In genomic region chr3:185631508-185632206, GRCh38 we compare ENCODE assay signal across 21 cellular contexts. TPM values are rescaled to one million over a fixed set of nuclear protein-coding genes. Genes with fewer than 3 reads are reported as not detected.
DNase-seq lines count a peak whose midpoint lies in the region; ATAC-seq and TF ChIP-seq lines count a peak whose summit lies in the region.
"Had no signal": no experiment of that assay in that cellular context is flagged by ENCODE, and none has a peak within 500 bp of the region (broad histone marks: within the 10 kb centered on the region; RNA-seq: fewer than 3 reads in every experiment).

No MANE protein-coding gene starts in this region.

- TF ChIP-seq RAD21 in Ishikawa (IDR thresholded peaks at IDR 0.05; ENCODE audit: low read depth), result no peak

- no peak for TF ChIP-seq CTCF in osteocyte (IDR thresholded peaks at IDR 0.05)

- no peak overlapping the region for H3K4me3 Mint-ChIP-seq in activated naive CD4-positive, alpha-beta T cell treated with anti-CD3 and anti-CD28 coated beads, Interleukin-2, amount 10 ng/mL, durations not matched to agents 7 days and 5 days
- H3K4me3 Mint-ChIP-seq in activated naive CD4-positive, alpha-beta T cell treated with anti-CD3 and anti-CD28 coated beads for 36 hours, result no peak overlapping the region
- H3K4me3 Mint-ChIP-seq in osteocyte (ENCODE audit: unreplicated experiment), result no peak overlapping the region
- H3K4me3 Mint-ChIP-seq: activated B cell treated with CpG ODN at 0.5 μM for 24 hours; activated CD4-positive, alpha-beta memory T cell treated with anti-CD3 and anti-CD28 coated beads, Interleukin-2, amount 10 ng/mL, durations not matched to agents 7 days and 5 days; H9; natural killer cell; T-helper 2 cell treated with Interferon-gamma antibody and Interleukin-4, amounts not matched to agents 5 μg/mL and 100 μg/mL, for 36 hours had no signal

- H3K27me3 Mint-ChIP-seq in activated naive CD4-positive, alpha-beta T cell treated with anti-CD3 and anti-CD28 coated beads, Interleukin-2, amount 10 ng/mL, durations not matched to agents 7 days and 5 days, result no peaks in the 10 kb centered on the region
- no peaks in the 10 kb centered on the region for H3K27me3 Mint-ChIP-seq in activated naive CD4-positive, alpha-beta T cell treated with anti-CD3 and anti-CD28 coated beads for 36 hours (ENCODE audit: low read depth)
- no peaks in the 10 kb centered on the region for H3K27me3 Mint-ChIP-seq in osteocyte (ENCODE audit: unreplicated experiment)
- H3K27me3 Mint-ChIP-seq: activated B cell treated with CpG ODN at 0.5 μM for 24 hours; activated CD4-positive, alpha-beta memory T cell treated with anti-CD3 and anti-CD28 coated beads, Interleukin-2, amount 10 ng/mL, durations not matched to agents 7 days and 5 days had no signal

- CTCF ChIA-PET in activated naive CD4-positive, alpha-beta T cell treated with anti-CD3 and anti-CD28 coated beads, Interleukin-2, amount 10 ng/mL, durations not matched to agents 7 days and 5 days (lab: Charles Lee), result no interaction called here
- CTCF ChIA-PET in activated naive CD4-positive, alpha-beta T cell treated with anti-CD3 and anti-CD28 coated beads for 36 hours (lab: Charles Lee), result interaction anchor here (0.9 to 2.1 kb wide), 2 partner anchors 29 to 936 kb away, joined by 4 read pairs; no protein-coding TSS in a partner anchor

- H3K36me3 Mint-ChIP-seq in activated naive CD4-positive, alpha-beta T cell treated with anti-CD3 and anti-CD28 coated beads, Interleukin-2, amount 10 ng/mL, durations not matched to agents 7 days and 5 days, result peaks cover 25% of the 10 kb centered on the region
- peaks cover 7% of the 10 kb centered on the region for H3K36me3 Mint-ChIP-seq in activated naive CD4-positive, alpha-beta T cell treated with anti-CD3 and anti-CD28 coated beads for 36 hours (ENCODE audit: low read depth)
- peaks cover 8% of the 10 kb centered on the region for H3K36me3 Mint-ChIP-seq in osteocyte (ENCODE audit: unreplicated experiment)
- H3K36me3 Mint-ChIP-seq: natural killer cell had no signal

- intact Hi-C loops in activated naive CD4-positive, alpha-beta T cell treated with anti-CD3 and anti-CD28 coated beads for 36 hours (cut with micrococcal nuclease), result no loop called here

- peak overlapping the region; percentile 46 for H3K27ac Mint-ChIP-seq in activated naive CD4-positive, alpha-beta T cell treated with anti-CD3 and anti-CD28 coated beads, Interleukin-2, amount 10 ng/mL, durations not matched to agents 7 days and 5 days
- H3K27ac Mint-ChIP-seq in activated naive CD4-positive, alpha-beta T cell treated with anti-CD3 and anti-CD28 coated beads for 36 hours, result no peak overlapping the region
- peak overlapping the region; percentile 10 for H3K27ac Mint-ChIP-seq in osteocyte (ENCODE audit: unreplicated experiment)
- H3K27ac Mint-ChIP-seq: activated B cell treated with CpG ODN at 0.5 μM for 24 hours; activated CD4-positive, alpha-beta memory T cell treated with anti-CD3 and anti-CD28 coated beads, Interleukin-2, amount 10 ng/mL, durations not matched to agents 7 days and 5 days; T-helper 2 cell treated with Interferon-gamma antibody and Interleukin-4, amounts not matched to agents 5 μg/mL and 100 μg/mL, for 36 hours had no signal

- no peak for ATAC-seq in HG02840 (IDR thresholded peaks at IDR 0.05; ENCODE audit: low FRiP score, unreplicated experiment)
- ATAC-seq in HG03571 (IDR thresholded peaks at IDR 0.05; ENCODE audit: unreplicated experiment), result no peak
- ATAC-seq: esophagus mucosa, natural killer cell had no signal

- H3K9me3 Mint-ChIP-seq in activated naive CD4-positive, alpha-beta T cell treated with anti-CD3 and anti-CD28 coated beads, Interleukin-2, amount 10 ng/mL, durations not matched to agents 7 days and 5 days, result no peaks in the 10 kb centered on the region
- no peaks in the 10 kb centered on the region for H3K9me3 Mint-ChIP-seq in activated naive CD4-positive, alpha-beta T cell treated with anti-CD3 and anti-CD28 coated beads for 36 hours
- H3K9me3 Mint-ChIP-seq in osteocyte (ENCODE audit: unreplicated experiment), result no peaks in the 10 kb centered on the region
- H3K9me3 Mint-ChIP-seq: activated B cell treated with CpG ODN at 0.5 μM for 24 hours; activated CD4-positive, alpha-beta memory T cell treated with anti-CD3 and anti-CD28 coated beads, Interleukin-2, amount 10 ng/mL, durations not matched to agents 7 days and 5 days; H9; natural killer cell; T-helper 2 cell treated with Interferon-gamma antibody and Interleukin-4, amounts not matched to agents 5 μg/mL and 100 μg/mL, for 36 hours had no signal

- DNase-seq in activated naive CD4-positive, alpha-beta T cell treated with anti-CD3 and anti-CD28 coated beads, Interleukin-2, amount 10 ng/mL, durations not matched to agents 7 days and 5 days, result no peak
- no peak for DNase-seq in activated naive CD4-positive, alpha-beta T cell treated with anti-CD3 and anti-CD28 coated beads for 36 hours
- DNase-seq in amniotic epithelial cell (ENCODE audit: low read depth), result peak; percentile 22
- DNase-seq in osteocyte (ENCODE audit: extremely low spot score, unreplicated experiment), result peak; percentile 70
- DNase-seq in inferior parietal cortex (ENCODE audit: extremely low spot score), result no peak
- DNase-seq: activated B cell treated with CpG ODN at 0.5 μM for 24 hours; activated CD4-positive, alpha-beta memory T cell treated with anti-CD3 and anti-CD28 coated beads, Interleukin-2, amount 10 ng/mL, durations not matched to agents 7 days and 5 days; activated T-cell treated with anti-CD3 and anti-CD28 coated beads for 4 hours; aorta; effector CD4-positive, alpha-beta T cell; H9; left cardiac atrium; natural killer cell; NCI-H1417 treated with DMSO at 0.1 percent for 48 hours; NCI-H2171; NCI-H748 treated with DMSO at 0.1 percent for 48 hours had no signal

- TF ChIP-seq EP300 in Ishikawa (IDR thresholded peaks at IDR 0.05; ENCODE audit: borderline replicate concordance), result no peak

- H3K4me1 Mint-ChIP-seq in activated naive CD4-positive, alpha-beta T cell treated with anti-CD3 and anti-CD28 coated beads, Interleukin-2, amount 10 ng/mL, durations not matched to agents 7 days and 5 days, result peaks cover 6% of the 10 kb centered on the region
- peaks cover 11% of the 10 kb centered on the region for H3K4me1 Mint-ChIP-seq in activated naive CD4-positive, alpha-beta T cell treated with anti-CD3 and anti-CD28 coated beads for 36 hours (ENCODE audit: low read depth)
- peaks cover 19% of the 10 kb centered on the region for H3K4me1 Mint-ChIP-seq in osteocyte (ENCODE audit: unreplicated experiment)
- H3K4me1 Mint-ChIP-seq: activated B cell treated with CpG ODN at 0.5 μM for 24 hours; activated CD4-positive, alpha-beta memory T cell treated with anti-CD3 and anti-CD28 coated beads, Interleukin-2, amount 10 ng/mL, durations not matched to agents 7 days and 5 days; H9; natural killer cell had no signal

TF ChIP-seq in Ishikawa, 13 proteins besides CTCF, POLR2A, EP300 and RAD21:
- no peak for TF ChIP-seq FOXM1 (IDR thresholded peaks at IDR 0.05; ENCODE audit: borderline replicate concordance, low read depth)
- TF ChIP-seq NFIC (IDR thresholded peaks at IDR 0.05), result peak; percentile 60; the same call in 1 of the 2 replicates
- TF ChIP-seq TCF12 (IDR thresholded peaks at IDR 0.05; ENCODE audit: low read depth), result no peak
- TF ChIP-seq, protein P1, sequence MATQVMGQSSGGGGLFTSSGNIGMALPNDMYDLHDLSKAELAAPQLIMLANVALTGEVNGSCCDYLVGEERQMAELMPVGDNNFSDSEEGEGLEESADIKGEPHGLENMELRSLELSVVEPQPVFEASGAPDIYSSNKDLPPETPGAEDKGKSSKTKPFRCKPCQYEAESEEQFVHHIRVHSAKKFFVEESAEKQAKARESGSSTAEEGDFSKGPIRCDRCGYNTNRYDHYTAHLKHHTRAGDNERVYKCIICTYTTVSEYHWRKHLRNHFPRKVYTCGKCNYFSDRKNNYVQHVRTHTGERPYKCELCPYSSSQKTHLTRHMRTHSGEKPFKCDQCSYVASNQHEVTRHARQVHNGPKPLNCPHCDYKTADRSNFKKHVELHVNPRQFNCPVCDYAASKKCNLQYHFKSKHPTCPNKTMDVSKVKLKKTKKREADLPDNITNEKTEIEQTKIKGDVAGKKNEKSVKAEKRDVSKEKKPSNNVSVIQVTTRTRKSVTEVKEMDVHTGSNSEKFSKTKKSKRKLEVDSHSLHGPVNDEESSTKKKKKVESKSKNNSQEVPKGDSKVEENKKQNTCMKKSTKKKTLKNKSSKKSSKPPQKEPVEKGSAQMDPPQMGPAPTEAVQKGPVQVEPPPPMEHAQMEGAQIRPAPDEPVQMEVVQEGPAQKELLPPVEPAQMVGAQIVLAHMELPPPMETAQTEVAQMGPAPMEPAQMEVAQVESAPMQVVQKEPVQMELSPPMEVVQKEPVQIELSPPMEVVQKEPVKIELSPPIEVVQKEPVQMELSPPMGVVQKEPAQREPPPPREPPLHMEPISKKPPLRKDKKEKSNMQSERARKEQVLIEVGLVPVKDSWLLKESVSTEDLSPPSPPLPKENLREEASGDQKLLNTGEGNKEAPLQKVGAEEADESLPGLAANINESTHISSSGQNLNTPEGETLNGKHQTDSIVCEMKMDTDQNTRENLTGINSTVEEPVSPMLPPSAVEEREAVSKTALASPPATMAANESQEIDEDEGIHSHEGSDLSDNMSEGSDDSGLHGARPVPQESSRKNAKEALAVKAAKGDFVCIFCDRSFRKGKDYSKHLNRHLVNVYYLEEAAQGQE (IDR thresholded peaks at IDR 0.05; ENCODE audit: low read depth), result no peak

RNA-seq across cellular contexts. Expression of gene SENP2, which starts 45.6 kb away (rescaled TPM):
- 10 to 100 TPM; 19.4 to 25.0 TPM for total RNA-seq in activated naive CD4-positive, alpha-beta T cell treated with anti-CD3 and anti-CD28 coated beads for 36 hours
- 42.7 and 46.1 TPM in 2 replicates for total RNA-seq in osteocyte

Comparison
In these comparisons a context has a peak if more than half of its experiments do, and no peak if none do; other contexts are left out.
1. DNase-seq: peak in amniotic epithelial cell (single experiment) and osteocyte (single experiment); none in activated naive CD4-positive, alpha-beta T cell treated with anti-CD3 and anti-CD28 coated beads, Interleukin-2, amount 10 ng/mL, durations not matched to agents 7 days and 5 days (single experiment), activated naive CD4-positive, alpha-beta T cell treated with anti-CD3 and anti-CD28 coated beads for 36 hours (single experiment) and inferior parietal cortex (single experiment).